Comparison of ENCODE assay signal across 8 cellular contexts in the genomic region with DNA sequence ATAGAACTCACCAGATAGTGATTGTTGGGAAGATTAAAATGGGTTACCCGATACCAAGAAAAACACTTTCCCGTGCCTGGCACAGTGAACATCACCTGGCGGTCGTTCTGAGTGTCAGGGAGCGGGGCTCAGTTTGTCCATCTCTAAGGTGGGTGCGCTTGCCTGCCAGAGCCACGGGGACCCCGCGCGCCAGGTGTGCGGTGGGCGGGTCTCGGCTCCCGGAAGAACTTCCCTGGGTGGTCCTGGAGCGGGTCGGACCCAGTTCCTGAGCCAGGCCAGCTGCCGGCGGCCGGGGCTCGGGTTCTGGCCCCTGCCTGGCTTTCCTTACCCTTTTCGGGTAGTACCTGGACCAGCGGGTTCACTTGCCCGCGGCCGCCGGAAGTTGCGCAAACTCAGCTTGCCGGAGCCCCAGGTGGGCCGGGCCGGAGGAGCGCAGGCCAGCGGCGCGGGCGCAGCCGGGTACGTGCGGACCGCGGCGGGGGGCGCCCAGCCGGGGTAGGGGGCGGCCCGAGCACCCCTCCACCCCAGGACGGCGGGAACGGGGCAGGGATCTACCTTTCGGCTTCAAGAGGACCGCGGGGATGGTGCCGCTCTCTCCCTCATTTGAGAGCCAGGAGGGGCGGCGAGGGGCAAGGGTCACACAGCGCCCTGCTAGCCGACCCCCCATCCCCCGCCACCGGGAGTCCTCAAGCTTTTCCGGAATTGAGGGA. TPM values are rescaled to one million over a fixed set of nuclear protein-coding genes. Genes with fewer than 3 reads are reported as not detected.
DNase-seq lines count a peak whose midpoint lies in the region; ATAC-seq and TF ChIP-seq lines count a peak whose summit lies in the region.

No MANE protein-coding gene starts in this region.

- intact Hi-C loops in posterior vena cava (cut with DNase I), result no loop called here

- peaks cover 39% of the 10 kb centered on the region for H3K4me1 ChIP-seq in RWPE2 (ENCODE audit: insufficient read depth, poor library complexity, severe bottlenecking)

- peaks cover 13% of the 10 kb centered on the region for H3K36me3 ChIP-seq in RWPE2 (ENCODE audit: low read depth)

- no peaks in the 10 kb centered on the region for H3K27me3 ChIP-seq in RWPE2 (ENCODE audit: insufficient read depth, poor library complexity, severe bottlenecking)

- H3K9me3 ChIP-seq in RWPE2 (ENCODE audit: severe bottlenecking), result no peaks in the 10 kb centered on the region

- ATAC-seq in RWPE2 (ENCODE audit: low read depth), result 0 out of 3 replicates have a peak, but pooled peaks have one; percentile 26
- no peak for ATAC-seq in GM18498 (IDR thresholded peaks at IDR 0.05; ENCODE audit: unreplicated experiment)

- peak overlapping the region; percentile 88 for H3K27ac ChIP-seq in RWPE2 (ENCODE audit: poor library complexity, severe bottlenecking)

- TF ChIP-seq CTCF in GM12864 (IDR thresholded peaks at IDR 0.05; ENCODE audit: low read depth, low read length, missing control alignments) (no peak), RWPE2 (IDR thresholded peaks at IDR 0.05; ENCODE audit: poor library complexity, severe bottlenecking) (no peak), fibroblast of mammary gland (conservative IDR thresholded peaks at IDR 0.05; ENCODE audit: control insufficient read depth, insufficient read depth, low read depth, low read length) (no peak)

- H3K4me3 ChIP-seq in GM12864 (ENCODE audit: low read depth, low read length) (peak overlapping the region; percentile 48), RWPE2 (ENCODE audit: severe bottlenecking) (peak overlapping the region; percentile 59), fibroblast of mammary gland (ENCODE audit: control insufficient read depth, low read depth, low read length) (peak overlapping the region; percentile 26)

- no peak for DNase-seq in GM12864 (ENCODE audit: low read depth)
- no peak for DNase-seq in RWPE2 (ENCODE audit: low spot score)
- DNase-seq in fibroblast of mammary gland (ENCODE audit: low read depth), result no peak
- DNase-seq in posterior vena cava (ENCODE audit: low spot score), result peak; percentile 81
- DNase-seq in AML-193 (lab: John Stamatoyannopoulos, UW), result no peak
- DNase-seq in SIG-M5 (lab: John Stamatoyannopoulos, UW), result no peak
- DNase-seq in 8988T, result no peak

RNA-seq across cellular contexts. Expression of gene FAM110A, which starts 7.5 kb away (rescaled TPM):
- 1 to 10 TPM; 2.7 to 4.0 TPM for total RNA-seq in posterior vena cava
